In genomic region chr7:150435390-150436073, GRCh38 we compare ENCODE assay signal across 8 cellular contexts. TPM values are rescaled to one million over a fixed set of nuclear protein-coding genes. Genes with fewer than 3 reads are reported as not detected.
A peak's percentile ranks its signal among the peaks of the same experiment; 100 is the strongest.
DNase-seq lines count a peak whose midpoint lies in the region; ATAC-seq and TF ChIP-seq lines count a peak whose summit lies in the region.
"Had no signal": no experiment of that assay in that cellular context is flagged by ENCODE, and none has a peak within 500 bp of the region (broad histone marks: within the 10 kb centered on the region; RNA-seq: fewer than 3 reads in every experiment).

No MANE protein-coding gene starts in this region.

- H3K4me3 Mint-ChIP-seq in activated CD8-positive, alpha-beta T cell treated with anti-CD3 and anti-CD28 coated beads, Interleukin-2, amount 10 ng/mL, durations not matched to agents 7 days and 5 days = no peak overlapping the region

- POLR2A ChIA-PET in activated CD8-positive, alpha-beta T cell treated with anti-CD3 and anti-CD28 coated beads, Interleukin-2, amount 10 ng/mL, durations not matched to agents 7 days and 5 days (lab: Charles Lee) = no interaction called here

- H3K9ac ChIP-seq in OCI-LY3 (ENCODE audit: low read length) = peak overlapping the region; percentile 80

- TF ChIP-seq POLR2A in GM19099 (IDR thresholded peaks at IDR 0.05; ENCODE audit: extremely low read depth, insufficient read length, low read depth) = peak; percentile 44

- no peak overlapping the region for H2AFZ ChIP-seq in OCI-LY3 (ENCODE audit: low read depth, low read length)

- H3K9me3 Mint-ChIP-seq in activated CD8-positive, alpha-beta T cell treated with anti-CD3 and anti-CD28 coated beads, Interleukin-2, amount 10 ng/mL, durations not matched to agents 7 days and 5 days (ENCODE audit: insufficient read depth) = peaks cover 5% of the 10 kb centered on the region

- H3K4me3 ChIP-seq in OCI-LY3 (ENCODE audit: low read length) = peak overlapping the region; percentile 71

- H4K20me1 ChIP-seq in OCI-LY3 (ENCODE audit: insufficient read depth, low read length) = no peaks in the 10 kb centered on the region

- H3K27me3 ChIP-seq in OCI-LY3 (ENCODE audit: low read depth, low read length) = peaks cover 25% of the 10 kb centered on the region

- no peak for TF ChIP-seq CTCF in OCI-LY3 (IDR thresholded peaks at IDR 0.05; ENCODE audit: low read depth, low read length)

- H3K9me3 ChIP-seq in OCI-LY3 (ENCODE audit: insufficient read depth, low read length) = 0 out of 2 replicates have a peak, but pooled peaks cover 6% of the 10 kb centered on the region

- peaks cover 60% of the 10 kb centered on the region for H3K4me1 Mint-ChIP-seq in activated CD8-positive, alpha-beta T cell treated with anti-CD3 and anti-CD28 coated beads, Interleukin-2, amount 10 ng/mL, durations not matched to agents 7 days and 5 days (ENCODE audit: low read depth)

- ATAC-seq in HG02870 (IDR thresholded peaks at IDR 0.05; ENCODE audit: unreplicated experiment) = peak; percentile 81
- ATAC-seq in sciatic nerve = peak; percentile 84
- no peak for ATAC-seq in activated CD8-positive, alpha-beta T cell treated with anti-CD3 and anti-CD28 coated beads, Interleukin-2, amount 10 ng/mL, durations not matched to agents 7 days and 5 days

- H3K27me3 Mint-ChIP-seq in activated CD8-positive, alpha-beta T cell treated with anti-CD3 and anti-CD28 coated beads, Interleukin-2, amount 10 ng/mL, durations not matched to agents 7 days and 5 days (ENCODE audit: low read depth) = no peaks in the 10 kb centered on the region

- peak overlapping the region; percentile 93 for H3K4me2 ChIP-seq in OCI-LY3 (ENCODE audit: low read length)

- H3K36me3 Mint-ChIP-seq in activated CD8-positive, alpha-beta T cell treated with anti-CD3 and anti-CD28 coated beads, Interleukin-2, amount 10 ng/mL, durations not matched to agents 7 days and 5 days (ENCODE audit: low read depth) = peaks cover 20% of the 10 kb centered on the region

- H3K27ac ChIP-seq in OCI-LY3 (ENCODE audit: low read length) = peak overlapping the region; percentile 97

- peaks cover 12% of the 10 kb centered on the region for H3K36me3 ChIP-seq in OCI-LY3 (replicated peaks; ENCODE audit: low read depth, low read length)

- peaks cover 58% of the 10 kb centered on the region for H3K4me1 ChIP-seq in OCI-LY3 (ENCODE audit: low read length)

- no peak overlapping the region for H3K27ac Mint-ChIP-seq in activated CD8-positive, alpha-beta T cell treated with anti-CD3 and anti-CD28 coated beads, Interleukin-2, amount 10 ng/mL, durations not matched to agents 7 days and 5 days

- no peaks in the 10 kb centered on the region for H3K79me2 ChIP-seq in OCI-LY3 (ENCODE audit: low read length)

- intact Hi-C loops in sciatic nerve (cut with DNase I) = no loop called here

- CTCF ChIA-PET in activated CD8-positive, alpha-beta T cell treated with anti-CD3 and anti-CD28 coated beads, Interleukin-2, amount 10 ng/mL, durations not matched to agents 7 days and 5 days (lab: Charles Lee) = no interaction called here

- DNase-seq in sciatic nerve (ENCODE audit: low spot score) = no peak
- DNase-seq in activated CD4-positive, alpha-beta T cell treated with anti-CD3 and anti-CD28 coated beads for 1 hour = no peak
- no peak for DNase-seq in activated CD8-positive, alpha-beta T cell treated with anti-CD3 and anti-CD28 coated beads, Interleukin-2, amount 10 ng/mL, durations not matched to agents 7 days and 5 days
- DNase-seq in activated naive CD4-positive, alpha-beta T cell (lab: John Stamatoyannopoulos, UW) = no peak

RNA-seq across cellular contexts. Expression of gene GIMAP8, which starts 14.9 kb away (rescaled TPM):
- 22.4 TPM for total RNA-seq in sciatic nerve
- total RNA-seq in activated CD8-positive, alpha-beta T cell treated with anti-CD3 and anti-CD28 coated beads, Interleukin-2, amount 10 ng/mL, durations not matched to agents 7 days and 5 days = 10 to 100 TPM; 21.5 to 22.3 TPM
- total RNA-seq: M059J had no signal

RNA-seq across cellular contexts. Expression of gene ZNF775, which starts 56.4 kb away (rescaled TPM):
- total RNA-seq in sciatic nerve = 11.1 TPM
- 1 to 10 TPM; 6.7 to 7.7 TPM for total RNA-seq in activated CD8-positive, alpha-beta T cell treated with anti-CD3 and anti-CD28 coated beads, Interleukin-2, amount 10 ng/mL, durations not matched to agents 7 days and 5 days
